1 cellular context compared by ENCODE assay signal in the genomic region with DNA sequence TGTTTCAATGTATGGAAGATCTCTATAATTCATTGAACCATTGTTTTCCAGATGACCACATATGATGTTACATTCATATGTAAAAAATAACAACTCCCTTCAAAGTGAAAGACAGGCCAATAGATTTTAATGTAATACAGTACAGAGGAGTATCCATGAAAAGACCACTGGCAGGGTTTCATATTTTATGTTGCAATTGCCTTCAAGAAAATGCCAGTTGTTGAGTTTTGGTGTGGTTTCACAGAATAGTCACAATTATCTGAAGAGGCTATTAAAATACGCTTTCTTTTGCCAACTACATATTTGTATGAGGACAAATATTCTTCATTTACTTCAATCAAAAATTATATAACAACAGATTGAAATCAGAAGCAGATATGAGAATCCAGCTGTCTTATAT.
TF ChIP-seq lines count a peak whose summit lies in the region.

No MANE protein-coding gene starts in this region.

TF ChIP-seq in GM23338, 12 proteins besides CTCF, POLR2A, EP300 and RAD21 (continued from another document):
- TF ChIP-seq, protein P1, sequence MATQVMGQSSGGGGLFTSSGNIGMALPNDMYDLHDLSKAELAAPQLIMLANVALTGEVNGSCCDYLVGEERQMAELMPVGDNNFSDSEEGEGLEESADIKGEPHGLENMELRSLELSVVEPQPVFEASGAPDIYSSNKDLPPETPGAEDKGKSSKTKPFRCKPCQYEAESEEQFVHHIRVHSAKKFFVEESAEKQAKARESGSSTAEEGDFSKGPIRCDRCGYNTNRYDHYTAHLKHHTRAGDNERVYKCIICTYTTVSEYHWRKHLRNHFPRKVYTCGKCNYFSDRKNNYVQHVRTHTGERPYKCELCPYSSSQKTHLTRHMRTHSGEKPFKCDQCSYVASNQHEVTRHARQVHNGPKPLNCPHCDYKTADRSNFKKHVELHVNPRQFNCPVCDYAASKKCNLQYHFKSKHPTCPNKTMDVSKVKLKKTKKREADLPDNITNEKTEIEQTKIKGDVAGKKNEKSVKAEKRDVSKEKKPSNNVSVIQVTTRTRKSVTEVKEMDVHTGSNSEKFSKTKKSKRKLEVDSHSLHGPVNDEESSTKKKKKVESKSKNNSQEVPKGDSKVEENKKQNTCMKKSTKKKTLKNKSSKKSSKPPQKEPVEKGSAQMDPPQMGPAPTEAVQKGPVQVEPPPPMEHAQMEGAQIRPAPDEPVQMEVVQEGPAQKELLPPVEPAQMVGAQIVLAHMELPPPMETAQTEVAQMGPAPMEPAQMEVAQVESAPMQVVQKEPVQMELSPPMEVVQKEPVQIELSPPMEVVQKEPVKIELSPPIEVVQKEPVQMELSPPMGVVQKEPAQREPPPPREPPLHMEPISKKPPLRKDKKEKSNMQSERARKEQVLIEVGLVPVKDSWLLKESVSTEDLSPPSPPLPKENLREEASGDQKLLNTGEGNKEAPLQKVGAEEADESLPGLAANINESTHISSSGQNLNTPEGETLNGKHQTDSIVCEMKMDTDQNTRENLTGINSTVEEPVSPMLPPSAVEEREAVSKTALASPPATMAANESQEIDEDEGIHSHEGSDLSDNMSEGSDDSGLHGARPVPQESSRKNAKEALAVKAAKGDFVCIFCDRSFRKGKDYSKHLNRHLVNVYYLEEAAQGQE (IDR thresholded peaks at IDR 0.05; ENCODE audit: unreplicated experiment) = no peak
- TF ChIP-seq NANOG (IDR thresholded peaks at IDR 0.05; ENCODE audit: borderline replicate concordance) = no peak
- no peak for TF ChIP-seq ZNF331 (CRISPR knock-in tag; IDR thresholded peaks at IDR 0.05; ENCODE audit: low read depth)
- TF ChIP-seq, protein P2, sequence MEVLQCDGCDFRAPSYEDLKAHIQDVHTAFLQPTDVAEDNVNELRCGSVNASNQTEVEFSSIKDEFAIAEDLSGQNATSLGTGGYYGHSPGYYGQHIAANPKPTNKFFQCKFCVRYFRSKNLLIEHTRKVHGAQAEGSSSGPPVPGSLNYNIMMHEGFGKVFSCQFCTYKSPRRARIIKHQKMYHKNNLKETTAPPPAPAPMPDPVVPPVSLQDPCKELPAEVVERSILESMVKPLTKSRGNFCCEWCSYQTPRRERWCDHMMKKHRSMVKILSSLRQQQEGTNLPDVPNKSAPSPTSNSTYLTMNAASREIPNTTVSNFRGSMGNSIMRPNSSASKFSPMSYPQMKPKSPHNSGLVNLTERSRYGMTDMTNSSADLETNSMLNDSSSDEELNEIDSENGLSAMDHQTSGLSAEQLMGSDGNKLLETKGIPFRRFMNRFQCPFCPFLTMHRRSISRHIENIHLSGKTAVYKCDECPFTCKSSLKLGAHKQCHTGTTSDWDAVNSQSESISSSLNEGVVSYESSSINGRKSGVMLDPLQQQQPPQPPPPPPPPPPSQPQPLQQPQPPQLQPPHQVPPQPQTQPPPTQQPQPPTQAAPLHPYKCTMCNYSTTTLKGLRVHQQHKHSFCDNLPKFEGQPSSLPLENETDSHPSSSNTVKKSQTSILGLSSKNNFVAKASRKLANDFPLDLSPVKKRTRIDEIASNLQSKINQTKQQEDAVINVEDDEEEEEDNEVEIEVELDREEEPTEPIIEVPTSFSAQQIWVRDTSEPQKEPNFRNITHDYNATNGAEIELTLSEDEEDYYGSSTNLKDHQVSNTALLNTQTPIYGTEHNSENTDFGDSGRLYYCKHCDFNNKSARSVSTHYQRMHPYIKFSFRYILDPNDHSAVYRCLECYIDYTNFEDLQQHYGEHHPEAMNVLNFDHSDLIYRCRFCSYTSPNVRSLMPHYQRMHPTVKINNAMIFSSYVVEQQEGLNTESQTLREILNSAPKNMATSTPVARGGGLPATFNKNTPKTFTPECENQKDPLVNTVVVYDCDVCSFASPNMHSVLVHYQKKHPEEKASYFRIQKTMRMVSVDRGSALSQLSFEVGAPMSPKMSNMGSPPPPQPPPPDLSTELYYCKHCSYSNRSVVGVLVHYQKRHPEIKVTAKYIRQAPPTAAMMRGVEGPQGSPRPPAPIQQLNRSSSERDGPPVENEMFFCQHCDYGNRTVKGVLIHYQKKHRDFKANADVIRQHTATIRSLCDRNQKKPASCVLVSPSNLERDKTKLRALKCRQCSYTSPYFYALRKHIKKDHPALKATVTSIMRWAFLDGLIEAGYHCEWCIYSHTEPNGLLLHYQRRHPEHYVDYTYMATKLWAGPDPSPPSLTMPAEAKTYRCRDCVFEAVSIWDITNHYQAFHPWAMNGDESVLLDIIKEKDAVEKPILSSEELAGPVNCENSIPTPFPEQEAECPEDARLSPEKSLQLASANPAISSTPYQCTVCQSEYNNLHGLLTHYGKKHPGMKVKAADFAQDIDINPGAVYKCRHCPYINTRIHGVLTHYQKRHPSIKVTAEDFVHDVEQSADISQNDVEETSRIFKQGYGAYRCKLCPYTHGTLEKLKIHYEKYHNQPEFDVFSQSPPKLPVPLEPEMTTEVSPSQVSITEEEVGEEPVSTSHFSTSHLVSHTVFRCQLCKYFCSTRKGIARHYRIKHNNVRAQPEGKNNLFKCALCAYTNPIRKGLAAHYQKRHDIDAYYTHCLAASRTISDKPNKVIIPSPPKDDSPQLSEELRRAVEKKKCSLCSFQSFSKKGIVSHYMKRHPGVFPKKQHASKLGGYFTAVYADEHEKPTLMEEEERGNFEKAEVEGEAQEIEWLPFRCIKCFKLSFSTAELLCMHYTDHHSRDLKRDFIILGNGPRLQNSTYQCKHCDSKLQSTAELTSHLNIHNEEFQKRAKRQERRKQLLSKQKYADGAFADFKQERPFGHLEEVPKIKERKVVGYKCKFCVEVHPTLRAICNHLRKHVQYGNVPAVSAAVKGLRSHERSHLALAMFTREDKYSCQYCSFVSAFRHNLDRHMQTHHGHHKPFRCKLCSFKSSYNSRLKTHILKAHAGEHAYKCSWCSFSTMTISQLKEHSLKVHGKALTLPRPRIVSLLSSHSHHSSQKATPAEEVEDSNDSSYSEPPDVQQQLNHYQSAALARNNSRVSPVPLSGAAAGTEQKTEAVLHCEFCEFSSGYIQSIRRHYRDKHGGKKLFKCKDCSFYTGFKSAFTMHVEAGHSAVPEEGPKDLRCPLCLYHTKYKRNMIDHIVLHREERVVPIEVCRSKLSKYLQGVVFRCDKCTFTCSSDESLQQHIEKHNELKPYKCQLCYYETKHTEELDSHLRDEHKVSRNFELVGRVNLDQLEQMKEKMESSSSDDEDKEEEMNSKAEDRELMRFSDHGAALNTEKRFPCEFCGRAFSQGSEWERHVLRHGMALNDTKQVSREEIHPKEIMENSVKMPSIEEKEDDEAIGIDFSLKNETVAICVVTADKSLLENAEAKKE (CRISPR knock-in tag; IDR thresholded peaks at IDR 0.05) = no peak
- TF ChIP-seq EZH2 (IDR thresholded peaks at IDR 0.05; ENCODE audit: low read depth, unreplicated experiment) = no peak
